Comparison of ENCODE assay signal across 8 cellular contexts in genomic region chr22:50325444-50326224, GRCh38. TPM values are rescaled to one million over a fixed set of nuclear protein-coding genes. Genes with fewer than 3 reads are reported as not detected.
DNase-seq lines count a peak whose midpoint lies in the region; ATAC-seq and TF ChIP-seq lines count a peak whose summit lies in the region.
"Had no signal": no experiment of that assay in that cellular context is flagged by ENCODE, and none has a peak within 500 bp of the region (broad histone marks: within the 10 kb centered on the region; RNA-seq: fewer than 3 reads in every experiment).

No MANE protein-coding gene starts in this region.

- H3K4me3 ChIP-seq in MG63, result peak overlapping the region; percentile 62; the same call in 1 of the 2 replicates
- peak overlapping the region in 58 of 59 donors; percentile 47 to 96 (median 82) for H3K4me3 ChIP-seq in dorsolateral prefrontal cortex
- H3K4me3 ChIP-seq in osteoblast (ENCODE audit: insufficient read depth, low read length), result peak overlapping the region; percentile 83

- peak; percentile 42 for DNase-seq in G401 (ENCODE audit: low spot score)
- no peak for DNase-seq in MG63
- no peak for DNase-seq in dorsolateral prefrontal cortex
- DNase-seq in osteoblast (ENCODE audit: insufficient read length, low spot score, missing footprints), result peak; percentile 86
- DNase-seq in GM03348 (ENCODE audit: low spot score), result no peak
- no peak for DNase-seq in left lobe of liver (ENCODE audit: low spot score)
- DNase-seq: NCI-H446 treated with DMSO at 0.1 percent for 48 hours had no signal

- TF ChIP-seq CTCF in dorsolateral prefrontal cortex (IDR thresholded peaks at IDR 0.05 in 54 of 56, conservative IDR thresholded peaks at IDR 0.05 in 2 of 56; ENCODE audit: low read depth in 1 of 56, partially characterized antibody in 56 of 56) (no peak), osteoblast (IDR thresholded peaks at IDR 0.05; ENCODE audit: extremely low read depth, low read depth, low read length) (no peak)

- H3K4me1 ChIP-seq in osteoblast (ENCODE audit: insufficient read depth, low read length), result peaks cover 15% of the 10 kb centered on the region

- no peak overlapping the region for H2AFZ ChIP-seq in osteoblast (ENCODE audit: low read length)

- peaks cover 15% of the 10 kb centered on the region for H3K79me2 ChIP-seq in osteoblast (ENCODE audit: insufficient read depth, low read length)

- H3K36me3 ChIP-seq in MG63 (no peaks in the 10 kb centered on the region; the same call in 1 of the 2 replicates), osteoblast (ENCODE audit: insufficient read depth, low read length) (no peaks in the 10 kb centered on the region)

- H3K9me3 ChIP-seq in MG63 (no peaks in the 10 kb centered on the region), osteoblast (ENCODE audit: low read depth, low read length) (no peaks in the 10 kb centered on the region)

- peaks cover 13% of the 10 kb centered on the region for H4K20me1 ChIP-seq in osteoblast (ENCODE audit: insufficient read depth, low read length)

- peak overlapping the region in 33 of 59 donors; percentile 23 to 96 (median 67) for H3K27ac ChIP-seq in dorsolateral prefrontal cortex
- H3K27ac ChIP-seq in osteoblast (ENCODE audit: low read depth, low read length), result no peak overlapping the region

- H3K27me3 ChIP-seq in MG63 (no peaks in the 10 kb centered on the region), dorsolateral prefrontal cortex (no peaks in the 10 kb centered on the region), osteoblast (ENCODE audit: insufficient read depth, low read length) (no peaks in the 10 kb centered on the region)

- H3K4me2 ChIP-seq in osteoblast (ENCODE audit: insufficient read depth, low read length), result peak overlapping the region; percentile 91

- ATAC-seq in GM21390 (IDR thresholded peaks at IDR 0.05; ENCODE audit: unreplicated experiment), result no peak
- ATAC-seq in left lobe of liver, result no peak

- intact Hi-C loops in dorsolateral prefrontal cortex (cut with DNase I), result loop anchor here (2.0 to 5.0 kb wide), 3 partner anchors 17 to 49 kb away; no protein-coding TSS in a partner anchor

- in situ Hi-C loops in G401 (cut with HindIII; ENCODE audit: low sequenced_read_pairs), result no loop called here

RNA-seq across cellular contexts. Expression of gene DENND6B, which starts 1.2 kb away (rescaled TPM):
- 0.37 and 1.0 TPM in 2 replicates for total RNA-seq in G401 (2014; rRNA removed; shearing (Covaris generic))
- total RNA-seq in MG63 (2014; rRNA removed; shearing (Covaris generic); ENCODE audit: low replicate concordance), result 0.15 and 0.46 TPM in 2 replicates
- 10 to 100 TPM; 12.7 to 56.5 (median 38.0) TPM for total RNA-seq in dorsolateral prefrontal cortex
- 5.9 and 6.5 TPM in 2 replicates for total RNA-seq in osteoblast
- 1.8 TPM for total RNA-seq in left lobe of liver

RNA-seq across cellular contexts. Expression of gene PPP6R2, which starts 17.5 kb away (rescaled TPM):
- total RNA-seq in G401 (2014; rRNA removed; shearing (Covaris generic)), result 76.9 and 77.8 TPM in 2 replicates
- 31.0 and 37.4 TPM in 2 replicates for total RNA-seq in MG63 (2014; rRNA removed; shearing (Covaris generic); ENCODE audit: low replicate concordance)
- total RNA-seq in dorsolateral prefrontal cortex (100 to 1,000 TPM in 10 of 120 experiments, 10 to 100 TPM in 110; 66.5 to 112 (median 82.2) TPM), osteoblast (51.0 and 61.2 TPM in 2 replicates), left lobe of liver (65.4 TPM)

RNA-seq across cellular contexts. Expression of gene PLXNB2, which starts 18.2 kb away (rescaled TPM):
- total RNA-seq in G401 (2014; rRNA removed; shearing (Covaris generic)), result 93.4 and 100 TPM in 2 replicates
- total RNA-seq in MG63 (2014; rRNA removed; shearing (Covaris generic); ENCODE audit: low replicate concordance), result 65.6 and 80.7 TPM in 2 replicates
- total RNA-seq in dorsolateral prefrontal cortex, result 100 to 1,000 TPM in 7 of 120 experiments, 10 to 100 TPM in 113; 45.2 to 131 (median 74.5) TPM
- total RNA-seq in osteoblast, result 166 and 209 TPM in 2 replicates
- total RNA-seq in left lobe of liver, result 187 TPM

RNA-seq across cellular contexts. Expression of gene MAPK11, which starts 55.5 kb away (rescaled TPM):
- 21.3 and 21.5 TPM in 2 replicates for total RNA-seq in G401 (2014; rRNA removed; shearing (Covaris generic))
- total RNA-seq in MG63 (2014; rRNA removed; shearing (Covaris generic); ENCODE audit: low replicate concordance), result 15.0 and 27.8 TPM in 2 replicates
- total RNA-seq in dorsolateral prefrontal cortex (10 to 100 TPM; 25.8 to 78.7 (median 55.8) TPM), osteoblast (2.9 and 6.2 TPM in 2 replicates), left lobe of liver (8.2 TPM)

Comparison
In these comparisons a context has a peak if more than half of its experiments do, and no peak if none do; other contexts are left out.
1. DNase-seq: peak in G401 (single experiment) and osteoblast (single experiment); none in MG63 (single experiment), dorsolateral prefrontal cortex (0 of 10), GM03348 (single experiment) and left lobe of liver (single experiment).
2. Peak in every context shown above with its lines, with median percentiles within 50 percentile points of each other: H3K4me3 ChIP-seq.